Comparison of ENCODE assay signal across 10 cellular contexts in genomic region chr14:57486767-57487379, GRCh38. TPM values are rescaled to one million over a fixed set of nuclear protein-coding genes. Genes with fewer than 3 reads are reported as not detected.
A peak's percentile ranks its signal among the peaks of the same experiment; 100 is the strongest.
DNase-seq lines count a peak whose midpoint lies in the region; ATAC-seq lines count a peak whose summit lies in the region.
"Had no signal": no experiment of that assay in that cellular context is flagged by ENCODE, and none has a peak within 500 bp of the region (broad histone marks: within the 10 kb centered on the region; RNA-seq: fewer than 3 reads in every experiment).

No MANE protein-coding gene starts in this region.

- DNase-seq in ELR (ENCODE audit: low read depth) (peak; percentile 57), NAMALWA (ENCODE audit: low spot score) (peak; percentile 36), SK-MEL-5 (ENCODE audit: low read depth, low spot score) (peak; percentile 65), glomerular endothelial cell (ENCODE audit: extremely low read depth, low read depth, low spot score) (peak; percentile 3), skeletal muscle cell (ENCODE audit: low read depth) (peak; percentile 8), MG63 (no peak)
- DNase-seq in stimulated activated CD4-positive, alpha-beta T cell treated with anti-CD3 and anti-CD28 coated beads, Interleukin-2, amount 100 ng/mL, for 24 hours, result no peak

- H3K36me3 ChIP-seq in MG63, result no peaks in the 10 kb centered on the region
- H3K36me3 ChIP-seq: neutrophil had no signal

- in situ Hi-C loops in SK-MEL-5 (cut with HindIII; ENCODE audit: low pct_unique_long_range_greater_than_20kb, low sequenced_read_pairs), result no loop called here

- no peaks in the 10 kb centered on the region for H3K9me3 ChIP-seq in MG63
- H3K9me3 ChIP-seq: neutrophil had no signal

- no peaks in the 10 kb centered on the region for H3K27me3 ChIP-seq in MG63
- H3K27me3 ChIP-seq: neutrophil had no signal

- H3K4me3 ChIP-seq in skeletal muscle cell (ENCODE audit: low read depth, low read length) (no peak overlapping the region), MG63 (no peak overlapping the region)

- ATAC-seq in HG03135 (IDR thresholded peaks at IDR 0.05; ENCODE audit: unreplicated experiment), result no peak

RNA-seq across cellular contexts. Expression of gene CCDC198, which starts 6.8 kb away (rescaled TPM):
- not detected in 2 replicates for total RNA-seq in SK-MEL-5 (2014; rRNA removed; shearing (Covaris generic))
- polyA plus RNA-seq in SK-MEL-5 (2015; cell fraction: cytosol; rRNA removed), result not detected in 2 replicates
- polyA plus RNA-seq in SK-MEL-5 (2015; cell fraction: nucleus; rRNA removed), result not detected in 2 replicates
- 2.0 and 2.3 TPM in 2 replicates for total RNA-seq in glomerular endothelial cell
- not detected in 2 replicates for total RNA-seq in MG63 (2014; rRNA removed; shearing (Covaris generic); ENCODE audit: low replicate concordance)
- total RNA-seq: T-helper 1 cell treated with Interleukin-12 subunit alpha and Interleukin-12 subunit beta and Interleukin-4 antibody, amounts not matched to agents 30 ng/mL and 1 ng/mL, for 36 hours had no signal

Comparison
In these comparisons a context has a peak if more than half of its experiments do, and no peak if none do; other contexts are left out.
1. DNase-seq: peak in ELR (single experiment), NAMALWA (single experiment), SK-MEL-5 (single experiment), glomerular endothelial cell (single experiment) and skeletal muscle cell (single experiment); none in MG63 (single experiment) and stimulated activated CD4-positive, alpha-beta T cell treated with anti-CD3 and anti-CD28 coated beads, Interleukin-2, amount 100 ng/mL, for 24 hours (0 of 2).